ENCODE assay signal across 10 cellular contexts in the genomic region with DNA sequence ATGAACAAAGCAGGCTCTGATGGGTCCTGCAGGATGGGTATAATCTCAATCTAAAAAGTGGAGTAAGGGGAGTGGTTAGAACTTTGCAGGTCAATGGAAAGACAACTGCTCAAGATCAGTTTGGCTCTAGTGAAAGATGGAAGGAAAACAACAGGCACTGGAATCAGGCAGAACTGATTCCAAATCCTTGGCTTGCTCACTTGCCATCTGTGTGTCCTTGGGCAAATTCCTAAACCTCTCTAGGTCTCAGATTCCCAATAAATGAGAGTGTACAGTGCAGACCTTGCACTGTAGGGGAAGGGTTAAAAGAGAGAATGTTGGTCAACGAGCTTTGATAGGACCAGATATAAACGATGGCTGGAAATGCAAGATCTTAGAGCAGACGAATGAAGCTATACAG.
"Had no signal": no experiment of that assay in that cellular context is flagged by ENCODE, and none has a peak within 500 bp of the region (broad histone marks: within the 10 kb centered on the region; RNA-seq: fewer than 3 reads in every experiment).

No MANE protein-coding gene starts in this region.

- H3K4me3 Mint-ChIP-seq: GM23338, H9, IgD-negative memory B cell had no signal

- H3K9me3 Mint-ChIP-seq: GM23338, H9, IgD-negative memory B cell had no signal

- H3K4me3 ChIP-seq: GM23338 had no signal

- H3K27ac ChIP-seq: HL-60, KMS-11 had no signal

- H3K27me3 Mint-ChIP-seq: IgD-negative memory B cell had no signal

- FAIRE-seq: H1, H54, HepG2 had no signal

- H3K9ac ChIP-seq: KMS-11 had no signal

- H3K4me1 Mint-ChIP-seq: GM23338, H9 had no signal

- H3K27ac Mint-ChIP-seq: GM23338, H9, IgD-negative memory B cell had no signal

- DNase-seq: H9, HCEC 1CT, KBM-7 had no signal
